12 cellular contexts compared by ENCODE assay signal in the genomic region with DNA sequence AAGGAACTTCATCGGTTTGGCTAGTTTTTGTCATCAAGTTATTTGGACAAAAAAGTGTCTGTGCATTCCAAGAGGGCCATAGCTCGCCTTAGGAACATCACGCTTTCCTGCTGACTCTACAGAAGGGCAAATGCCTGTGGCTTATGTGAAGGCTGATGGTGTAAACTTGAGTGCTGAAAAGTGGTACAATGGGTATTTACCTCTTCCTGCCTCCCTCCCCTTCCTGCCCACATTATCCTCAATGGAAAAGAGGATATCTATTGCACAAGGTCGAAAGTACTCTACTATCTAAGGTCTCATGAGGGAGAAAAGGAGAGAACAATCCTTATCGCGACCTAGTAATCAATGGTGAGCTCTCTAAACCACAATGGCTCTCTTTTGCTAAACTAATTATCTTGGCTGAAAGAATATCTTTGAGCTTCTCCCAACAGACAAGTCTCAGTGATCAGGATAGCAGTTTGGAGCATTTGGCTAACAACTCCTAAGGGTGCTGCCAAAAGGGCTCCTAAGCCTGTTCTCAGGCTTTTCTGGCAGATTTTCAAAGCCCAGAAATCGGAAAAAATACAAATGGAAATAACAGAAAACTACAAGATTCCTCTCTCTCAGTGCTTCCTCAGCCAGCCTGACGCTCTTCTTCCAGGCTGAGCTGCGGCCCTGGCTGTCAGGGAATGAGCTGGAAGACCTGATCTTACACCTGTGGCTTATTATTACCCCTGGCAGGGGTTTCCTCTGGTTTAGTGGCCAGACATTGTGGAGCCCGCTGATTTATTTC. TPM values are rescaled to one million over a fixed set of nuclear protein-coding genes. Genes with fewer than 3 reads are reported as not detected.
A peak's percentile ranks its signal among the peaks of the same experiment; 100 is the strongest.
DNase-seq lines count a peak whose midpoint lies in the region; ATAC-seq and TF ChIP-seq lines count a peak whose summit lies in the region.
"Had no signal": no experiment of that assay in that cellular context is flagged by ENCODE, and none has a peak within 500 bp of the region (broad histone marks: within the 10 kb centered on the region; RNA-seq: fewer than 3 reads in every experiment).

No MANE protein-coding gene starts in this region.

- intact Hi-C loops in ascending aorta (cut with DNase I) (no loop called here), heart right ventricle (cut with DNase I) (loop anchor here in 1 of 10 donors (5.0 kb wide), 1 partner anchor 68 kb away; no protein-coding TSS in a partner anchor)

- peaks cover 3 to 34% of the 10 kb centered on the region in 2 donors for H3K4me1 ChIP-seq in ascending aorta
- H3K4me1 ChIP-seq in heart right ventricle = peaks cover 0 to 16% (median 7%) of the 10 kb centered on the region in 9 donors

- H3K9me3 ChIP-seq in ascending aorta (no peaks in the 10 kb centered on the region), heart right ventricle (no peaks in the 10 kb centered on the region)

- H3K27ac Mint-ChIP-seq in HFFc6 = peak overlapping the region; percentile 56

- H3K27me3 Mint-ChIP-seq in HFFc6 (ENCODE audit: insufficient read depth) = no peaks in the 10 kb centered on the region

- H3K36me3 Mint-ChIP-seq in HFFc6 (ENCODE audit: low read depth) = peaks cover 4% of the 10 kb centered on the region; the same call in 1 of the 2 replicates

- H3K4me1 Mint-ChIP-seq in HFFc6 (ENCODE audit: low read depth) = peaks cover 68% of the 10 kb centered on the region

- ATAC-seq in heart right ventricle = peak in 7 of 8 donors; percentile 31 to 79 (median 69)

- H3K36me3 ChIP-seq in ascending aorta (no peaks in the 10 kb centered on the region), heart right ventricle (no peaks in the 10 kb centered on the region)

- peak overlapping the region; percentile 30; the same call in 1 of the 2 replicates for H3K4me3 Mint-ChIP-seq in HFFc6

- TF ChIP-seq CTCF in HFFc6 (IDR thresholded peaks at IDR 0.05) (no peak), ascending aorta (IDR thresholded peaks at IDR 0.05) (no peak), heart right ventricle (IDR thresholded peaks at IDR 0.05) (no peak)

- peak overlapping the region; percentile 82 to 84 for H3K27ac ChIP-seq in ascending aorta
- H3K27ac ChIP-seq in heart right ventricle = peak overlapping the region in 6 of 10 donors; percentile 7 to 61 (median 40)

- WGBS in heart right ventricle, 2 donors = 45 to 54% methylated on average over 10 of the region's 10 CpGs

- no peaks in the 10 kb centered on the region for H3K27me3 ChIP-seq in ascending aorta
- no peaks in the 10 kb centered on the region for H3K27me3 ChIP-seq in heart right ventricle

- DNase-seq in HFFc6 (peak; percentile 75), ascending aorta (ENCODE audit: low spot score in 2 of 2) (no peak), heart right ventricle (no peak), stromal cell of bone marrow (ENCODE audit: low read depth) (peak; percentile 45), T-helper 9 cell (no peak), pons (ENCODE audit: low spot score) (no peak), KG1 (lab: John Stamatoyannopoulos, UW) (no peak)
- no peak for DNase-seq in activated effector memory CD4-positive, alpha-beta T cell treated with Interleukin-2 at 50 U/mL for 16 hours
- DNase-seq: activated CD4-positive, CD25-positive, alpha-beta regulatory T cell treated with anti-CD3 and anti-CD28 coated beads, Interleukin-2, amount 50 U/mL, for 72 hours; NCI-H1105 treated with DMSO at 0.1 percent for 48 hours; NCI-H774 had no signal

- H3K4me3 ChIP-seq in ascending aorta (no peak overlapping the region), heart right ventricle (no peak overlapping the region)

- H3K9me3 Mint-ChIP-seq in HFFc6 = peaks cover 3% of the 10 kb centered on the region; the same call in 1 of the 2 replicates

RNA-seq across cellular contexts. Expression of a gene that starts 42.6 kb away (rescaled TPM):
- 10 to 100 TPM; 30.1 to 39.5 (median 36.3) TPM for total RNA-seq in HFFc6 (2021; fragmentation: NEBNext Ultra II Directional; extraction: Animal tissue kit (Norgen Biotek cat#: 25700))
- total RNA-seq in ascending aorta = 4.5 TPM
- total RNA-seq in heart right ventricle = 1 to 10 TPM; 1.1 to 3.2 (median 2.1) TPM
- 1 to 10 TPM in 1 of 2 donors, under 1 TPM in 1; 0.45 to 2.3 TPM for polyA plus RNA-seq in heart right ventricle

RNA-seq across cellular contexts. Expression of a gene that starts 54.5 kb away (rescaled TPM):
- not detected for total RNA-seq in HFFc6 (2021; fragmentation: NEBNext Ultra II Directional; extraction: Animal tissue kit (Norgen Biotek cat#: 25700))
- total RNA-seq in ascending aorta = not detected
- not detected for total RNA-seq in heart right ventricle
- polyA plus RNA-seq in heart right ventricle = not detected
- total RNA-seq: epithelial cell of proximal tubule had no signal

Comparison
In these comparisons a context has a peak if more than half of its experiments do, and no peak if none do; other contexts are left out.
1. DNase-seq: peak in HFFc6 (single experiment) and stromal cell of bone marrow (single experiment); none in ascending aorta (0 of 2), heart right ventricle (0 of 2), T-helper 9 cell (single experiment), activated effector memory CD4-positive, alpha-beta T cell treated with Interleukin-2 at 50 U/mL for 16 hours (single experiment), pons (single experiment) and KG1 (single experiment).